In genomic region chr15:40763801-40764765, GRCh38 we compare ENCODE assay signal across 8 cellular contexts. TPM values are rescaled to one million over a fixed set of nuclear protein-coding genes. Genes with fewer than 3 reads are reported as not detected.
DNase-seq lines count a peak whose midpoint lies in the region; ATAC-seq and TF ChIP-seq lines count a peak whose summit lies in the region.

Gene GCHFR (plus strand): TSS chr15:40764068. CDS start chr15:40764181, 113 bp downstream.

- POLR2A ChIA-PET in HEK293T (lab: Yijun Ruan, JAX), result interaction anchor here (0.6 to 2.9 kb wide), 4 partner anchors 11 to 58 kb away, joined by 3 to 9 read pairs (median 3); partner anchors contain the start of genes DNAJC17 and ZFYVE19

- CTCF ChIA-PET in HEK293T (lab: Yijun Ruan, JAX), result interaction anchor here (0.9 to 1.2 kb wide), 4 partner anchors 17 to 128 kb away, joined by 3 to 6 read pairs (median 4); no protein-coding TSS in a partner anchor

- DNase-seq in HEK293T (ENCODE audit: extremely low spot score), result peak; percentile 64
- peak; percentile 68 for DNase-seq in NCI-H748 (lab: John Stamatoyannopoulos, UW; ENCODE audit: unreplicated experiment)
- DNase-seq in activated T-cell treated with anti-CD3 and anti-CD28 coated beads, Interleukin-2, amount 50 U/mL, for 1 hour, result peak; percentile 75
- DNase-seq in myocyte (ENCODE audit: low read depth), result peak; percentile 71

- peak; percentile 39 for ATAC-seq in esophagus mucosa
- ATAC-seq in HG03457 (IDR thresholded peaks at IDR 0.05; ENCODE audit: unreplicated experiment), result no peak

- TF ChIP-seq CTCF in GM12873 (IDR thresholded peaks at IDR 0.05; ENCODE audit: insufficient read depth, low read depth, low read length, missing control alignments), result peak; percentile 43

- peak within 1 kb of the TSS; percentile 21 for H3K27ac ChIP-seq in temporal lobe (ENCODE audit: low read depth, low read length)

TF ChIP-seq in HEK293T, 16 proteins besides CTCF, POLR2A, EP300 and RAD21:
- TF ChIP-seq SP1 (IDR thresholded peaks at IDR 0.05), result no peak
- TF ChIP-seq FOXM1 (IDR thresholded peaks at IDR 0.05; ENCODE audit: borderline replicate concordance), result no peak
- peak; percentile 80 for TF ChIP-seq PKNOX1 (IDR thresholded peaks at IDR 0.05)
- no peak for TF ChIP-seq FOXA1 (IDR thresholded peaks at IDR 0.05)
- no peak for TF ChIP-seq SUZ12 (IDR thresholded peaks at IDR 0.05)

RNA-seq across cellular contexts. Expression of gene GCHFR, which starts in this region (rescaled TPM):
- total RNA-seq in esophagus mucosa (13.0 TPM), myocyte (5.5 and 8.0 TPM in 2 replicates), temporal lobe (4.7 TPM)
- polyA plus RNA-seq in myocyte (2012), result 2.7 TPM
